ENCODE assay signal across 12 cellular contexts in genomic region chr7:400901-401485, GRCh38.
"Had no signal": no experiment of that assay in that cellular context is flagged by ENCODE, and none has a peak within 500 bp of the region (broad histone marks: within the 10 kb centered on the region; RNA-seq: fewer than 3 reads in every experiment).

No MANE protein-coding gene starts in this region.

- H3K36me3 Mint-ChIP-seq: stimulated activated effector memory CD8-positive, alpha-beta T cell treated with anti-CD3 and anti-CD28 coated beads, Interleukin-12 subunit alpha, Interleukin-12 subunit beta, amount 100 ng/mL, for 72 hours had no signal

- H3K27ac ChIP-seq: dorsolateral prefrontal cortex, esophagus muscularis mucosa, vagina had no signal

- H3K27me3 ChIP-seq: vagina had no signal

- H3K4me1 ChIP-seq: esophagus muscularis mucosa, vagina had no signal

- H3K27ac Mint-ChIP-seq: activated naive CD4-positive, alpha-beta T cell treated with anti-CD3 and anti-CD28 coated beads, Interleukin-2, amount 10 ng/mL, durations not matched to agents 7 days and 5 days; activated T-helper 17 cell treated with anti-CD3 and anti-CD28 coated beads, Interleukin-2, amount 50 U/mL, for 72 hours; stimulated activated effector memory CD8-positive, alpha-beta T cell treated with anti-CD3 and anti-CD28 coated beads, Interleukin-12 subunit alpha, Interleukin-12 subunit beta, amount 100 ng/mL, for 72 hours had no signal

- H3K4me1 Mint-ChIP-seq: activated naive CD4-positive, alpha-beta T cell treated with anti-CD3 and anti-CD28 coated beads, Interleukin-2, amount 10 ng/mL, durations not matched to agents 7 days and 5 days; activated T-helper 17 cell treated with anti-CD3 and anti-CD28 coated beads, Interleukin-2, amount 50 U/mL, for 72 hours; stimulated activated effector memory CD8-positive, alpha-beta T cell treated with anti-CD3 and anti-CD28 coated beads, Interleukin-12 subunit alpha, Interleukin-12 subunit beta, amount 100 ng/mL, for 72 hours had no signal

- H3K36me3 ChIP-seq: esophagus muscularis mucosa, vagina had no signal

- ATAC-seq: activated T-helper 17 cell treated with anti-CD3 and anti-CD28 coated beads, Interleukin-2, amount 50 U/mL, for 72 hours; SK-N-SH treated with all-trans-retinoic acid at 6 μM for 48 hours; stimulated activated effector memory CD8-positive, alpha-beta T cell treated with anti-CD3 and anti-CD28 coated beads, Interleukin-12 subunit alpha, Interleukin-12 subunit beta, amount 100 ng/mL, for 72 hours had no signal

- H3K4me3 Mint-ChIP-seq: activated naive CD4-positive, alpha-beta T cell treated with anti-CD3 and anti-CD28 coated beads, Interleukin-2, amount 10 ng/mL, durations not matched to agents 7 days and 5 days; activated T-helper 17 cell treated with anti-CD3 and anti-CD28 coated beads, Interleukin-2, amount 50 U/mL, for 72 hours; stimulated activated effector memory CD8-positive, alpha-beta T cell treated with anti-CD3 and anti-CD28 coated beads, Interleukin-12 subunit alpha, Interleukin-12 subunit beta, amount 100 ng/mL, for 72 hours had no signal

- H3K4me3 ChIP-seq: dorsolateral prefrontal cortex, esophagus muscularis mucosa, vagina had no signal

- DNase-seq: activated CD4-positive, alpha-beta T cell treated with anti-CD3 and anti-CD28 coated beads, Interleukin-2, amount 50 U/mL, for 48 hours; activated CD4-positive, CD25-positive, alpha-beta regulatory T cell treated with anti-CD3 and anti-CD28 coated beads, Interleukin-2, amount 50 U/mL, for 72 hours; activated naive CD4-positive, alpha-beta T cell treated with anti-CD3 and anti-CD28 coated beads, Interleukin-2, amount 10 ng/mL, durations not matched to agents 7 days and 5 days; hippocampal formation; T-helper 1 cell; T1000 had no signal
